ENCODE assay signal across 10 cellular contexts in genomic region chr18:77249583-77250500, GRCh38. TPM values are rescaled to one million over a fixed set of nuclear protein-coding genes. Genes with fewer than 3 reads are reported as not detected.
A peak's percentile ranks its signal among the peaks of the same experiment; 100 is the strongest.
DNase-seq lines count a peak whose midpoint lies in the region; ATAC-seq and TF ChIP-seq lines count a peak whose summit lies in the region.
"Had no signal": no experiment of that assay in that cellular context is flagged by ENCODE, and none has a peak within 500 bp of the region (broad histone marks: within the 10 kb centered on the region; RNA-seq: fewer than 3 reads in every experiment).

GALR1 (plus strand) TSS chr18:77249848; CDS start chr18:77250549, 701 bp downstream.

- no peak for TF ChIP-seq CTCF in AG09309 (IDR thresholded peaks at IDR 0.05; ENCODE audit: control insufficient read depth, insufficient read depth, low read depth, low read length, missing control alignments)

- POLR2A ChIA-PET in naive thymus-derived CD8-positive, alpha-beta T cell (lab: Charles Lee): no interaction called here

- H3K27me3 Mint-ChIP-seq in naive thymus-derived CD8-positive, alpha-beta T cell: peaks cover 44 to 73% (median 52%) of the 10 kb centered on the region in 5 donors

- H3K36me3 Mint-ChIP-seq in naive thymus-derived CD8-positive, alpha-beta T cell: peaks cover 3 to 22% (median 7%) of the 10 kb centered on the region in 3 donors

- H3K4me3 ChIP-seq in AG09309 (ENCODE audit: control insufficient read depth, low read depth, low read length): peak within 1 kb of the TSS; percentile 2; the same call in 1 of the 2 replicates
- H3K4me3 ChIP-seq in HUES6 (ENCODE audit: low read depth, low read length): peak within 1 kb of the TSS; percentile 56

- DNase-seq in AG09309 (ENCODE audit: low read depth): no peak
- peak; percentile 9 for DNase-seq in dermis blood vessel endothelial cell
- DNase-seq in naive thymus-derived CD8-positive, alpha-beta T cell: no peak
- no peak for DNase-seq in ACHN
- DNase-seq in inferior parietal cortex (ENCODE audit: extremely low spot score): no peak
- DNase-seq in NCI-H446 treated with DMSO at 0.1 percent for 48 hours (lab: John Stamatoyannopoulos, UW): no peak
- DNase-seq: NCI-H1694 had no signal

- peaks cover 0 to 32% (median 15%) of the 10 kb centered on the region in 9 donors for H3K9me3 Mint-ChIP-seq in naive thymus-derived CD8-positive, alpha-beta T cell

- no peak within 1 kb of the TSS for H3K27ac ChIP-seq in HUES6 (ENCODE audit: low read depth, low read length)

- no peak for ATAC-seq in naive thymus-derived CD8-positive, alpha-beta T cell
- no peak for ATAC-seq in HG03432 (IDR thresholded peaks at IDR 0.05; ENCODE audit: unreplicated experiment)

- H3K27ac Mint-ChIP-seq in naive thymus-derived CD8-positive, alpha-beta T cell: peak within 1 kb of the TSS in 1 of 10 donors; percentile 85

- H3K36me3 ChIP-seq in HUES6 (ENCODE audit: control insufficient read depth, insufficient read depth, low read length): no peaks in the 10 kb centered on the region

- H3K9ac ChIP-seq in HUES6 (ENCODE audit: low read length): no peak within 1 kb of the TSS

- H3K9me3 ChIP-seq in HUES6 (ENCODE audit: control insufficient read depth, insufficient read depth, low read depth, low read length): peaks cover 12% of the 10 kb centered on the region

- H3K4me1 ChIP-seq in HUES6 (ENCODE audit: control insufficient read depth, insufficient read depth, low read length): peaks cover 14% of the 10 kb centered on the region

- in situ Hi-C loops in ACHN (cut with HindIII; ENCODE audit: low pct_ligation_motif_present, low pct_unique_long_range_greater_than_20kb, low sequenced_read_pairs): no loop called here

- peak within 1 kb of the TSS; percentile 40 to 86 (median 76) for H3K4me3 Mint-ChIP-seq in naive thymus-derived CD8-positive, alpha-beta T cell

- H3K27me3 ChIP-seq in HUES6 (ENCODE audit: control insufficient read depth, insufficient read depth, low read length): peaks cover 72% of the 10 kb centered on the region

- peaks cover 3 to 18% (median 11%) of the 10 kb centered on the region in 4 donors for H3K4me1 Mint-ChIP-seq in naive thymus-derived CD8-positive, alpha-beta T cell

RNA-seq across cellular contexts. Expression of gene GALR1, which starts in this region (rescaled TPM):
- not detected in 2 replicates for total RNA-seq in dermis blood vessel endothelial cell
- total RNA-seq in naive thymus-derived CD8-positive, alpha-beta T cell: not detected
- not detected for polyA plus RNA-seq in naive thymus-derived CD8-positive, alpha-beta T cell
- total RNA-seq: dermis microvascular lymphatic vessel endothelial cell had no signal

Comparison
In these comparisons a context has a peak if more than half of its experiments do, and no peak if none do; other contexts are left out.
1. Peak in DNase-seq in dermis blood vessel endothelial cell; RNA of the gene not detected or under 1 TPM.